Comparison of ENCODE assay signal across 8 cellular contexts in genomic region chr7:92904292-92905131, GRCh38.
A peak's percentile ranks its signal among the peaks of the same experiment; 100 is the strongest.
DNase-seq lines count a peak whose midpoint lies in the region; ATAC-seq and TF ChIP-seq lines count a peak whose summit lies in the region.

No MANE protein-coding gene starts in this region.

- BruUV-seq in HCT116 (replicated peaks; lab: Mats Ljungman, UMichigan) = no TSS peak

- H3K9me2 ChIP-seq in HCT116 (ENCODE audit: insufficient read depth) = no peaks in the 10 kb centered on the region

- no peak for TF ChIP-seq POLR2A in HCT116 (IDR thresholded peaks at IDR 0.05; ENCODE audit: borderline replicate concordance, extremely low read depth, insufficient read depth, insufficient read length)
- no peak for TF ChIP-seq POLR2A in suprapubic skin (IDR thresholded peaks at IDR 0.05)

- DNase-seq in GM10266 (ENCODE audit: extremely low spot score) (peak; percentile 62), HCT116 (ENCODE audit: low read depth, low spot score) (peak; percentile 88), MV-4-11 (lab: John Stamatoyannopoulos, UW) (peak; percentile 81), foreskin keratinocyte (peak; percentile 98 to 99), left lobe of liver (ENCODE audit: low spot score) (no peak), suprapubic skin (ENCODE audit: low spot score in 2 of 2) (no peak)
- DNase-seq in activated CD8-positive, alpha-beta memory T cell treated with anti-CD3 and anti-CD28 coated beads, Interleukin-2, amount 50 U/mL, for 1 hour (ENCODE audit: extremely low read depth) = peak; percentile 45
- peak; percentile 69 to 85 for DNase-seq in stimulated activated CD8-positive, alpha-beta memory T cell treated with anti-CD3 and anti-CD28 coated beads, Interleukin-15, amount 100 ng/mL, for 4 hours (ENCODE audit: low read depth in 2 of 2)

- no peaks in the 10 kb centered on the region for H4K20me1 ChIP-seq in HCT116 (ENCODE audit: insufficient read depth)

- H3K27me3 ChIP-seq in HCT116 (ENCODE audit: insufficient read depth, low read length) (no peaks in the 10 kb centered on the region), foreskin keratinocyte (no peaks in the 10 kb centered on the region), suprapubic skin (no peaks in the 10 kb centered on the region)

- H3K79me2 ChIP-seq in HCT116 (ENCODE audit: insufficient read depth, low read length) = no peaks in the 10 kb centered on the region

- H3K27ac ChIP-seq in HCT116 (ENCODE audit: low read depth, low read length) = no peak overlapping the region; the same call in 1 of the 2 replicates
- H3K27ac ChIP-seq in foreskin keratinocyte = peak overlapping the region; percentile 92
- no peak overlapping the region for H3K27ac ChIP-seq in suprapubic skin

- H3K4me2 ChIP-seq in HCT116 (ENCODE audit: low read length) = peak overlapping the region; percentile 51

- CTCF ChIA-PET in HCT116 (lab: Charles Lee) = no interaction called here

- H3K4me1 ChIP-seq in HCT116 (ENCODE audit: control insufficient read depth in 1 of 2, insufficient read depth in 2 of 2, low read length in 2 of 2) (peaks cover 4 to 18% of the 10 kb centered on the region in 2 experiments), foreskin keratinocyte (peaks cover 25% of the 10 kb centered on the region), suprapubic skin (no peaks in the 10 kb centered on the region)

- no peak for TF ChIP-seq EP300 in suprapubic skin (IDR thresholded peaks at IDR 0.05)

- intact Hi-C loops in HCT116 (cut with micrococcal nuclease) = no loop called here

- RAD21 ChIA-PET in HCT116 (lab: Charles Lee; ENCODE audit: low non-redundant PET in 1 of 2, low total read pairs in 2 of 2, uncharacterized antibody in 2 of 2, unreplicated experiment in 2 of 2) = no interaction called here

- TF ChIP-seq RAD21 in HCT116 (IDR thresholded peaks at IDR 0.05; ENCODE audit: low read depth) = no peak

- H3K4me3 ChIP-seq in HCT116 (replicated peaks in 1 of 2; ENCODE audit: low read depth in 1 of 2, low read length in 2 of 2) = no peak overlapping the region
- no peak overlapping the region for H3K4me3 ChIP-seq in suprapubic skin

- no peak overlapping the region for H3K9ac ChIP-seq in HCT116 (ENCODE audit: low read length)

- WGBS in suprapubic skin = 42% methylated on average over 7 of the region's 7 CpGs

- H2AFZ ChIP-seq in HCT116 (ENCODE audit: low read depth, low read length, poor library complexity, severe bottlenecking) = peak overlapping the region; percentile 41

- H3K9me3 ChIP-seq in HCT116 (ENCODE audit: control insufficient read depth in 1 of 2, insufficient read depth in 1 of 2, low read depth in 1 of 2, low read length in 2 of 2) (no peaks in the 10 kb centered on the region), suprapubic skin (no peaks in the 10 kb centered on the region)

- TF ChIP-seq CTCF in GM10266 (IDR thresholded peaks at IDR 0.05; ENCODE audit: control insufficient read depth, insufficient read depth, low read depth, missing control alignments) (no peak), HCT116 (IDR thresholded peaks at IDR 0.05 in 2 of 3, conservative IDR thresholded peaks at IDR 0.05 in 1 of 3; ENCODE audit: borderline replicate concordance in 1 of 3, insufficient read depth in 1 of 3, low read depth in 2 of 3, low read length in 2 of 3) (no peak), foreskin keratinocyte (conservative IDR thresholded peaks at IDR 0.05) (no peak), suprapubic skin (IDR thresholded peaks at IDR 0.05) (no peak)

- ATAC-seq in HCT116 = peak; percentile 92
- ATAC-seq in foreskin keratinocyte = peak; percentile 100
- no peak for ATAC-seq in left lobe of liver

- POLR2A ChIA-PET in HCT116 (lab: Charles Lee) = no interaction called here

- no peaks in the 10 kb centered on the region for H3K36me3 ChIP-seq in HCT116 (ENCODE audit: control insufficient read depth in 1 of 2, insufficient read depth in 2 of 2, low read length in 2 of 2)
- H3K36me3 ChIP-seq in suprapubic skin = no peaks in the 10 kb centered on the region

TF ChIP-seq in HCT116, 20 proteins besides CTCF, POLR2A, EP300 and RAD21:
- TF ChIP-seq FOSL1 (IDR thresholded peaks at IDR 0.05; ENCODE audit: low read depth) (peak; percentile 85), EZH2phosphoT487 (IDR thresholded peaks at IDR 0.05; ENCODE audit: borderline replicate concordance) (no peak), SIN3A (IDR thresholded peaks at IDR 0.05; ENCODE audit: low read depth) (peak; percentile 54), MAX (IDR thresholded peaks at IDR 0.05) (peak; percentile 97), JUND (IDR thresholded peaks at IDR 0.05) (peak; percentile 80), ELF1 (IDR thresholded peaks at IDR 0.05; ENCODE audit: borderline replicate concordance, low read depth) (no peak), SP1 (IDR thresholded peaks at IDR 0.05; ENCODE audit: low read depth) (peak; percentile 80), CBX3 (IDR thresholded peaks at IDR 0.05; ENCODE audit: low read depth) (peak; percentile 83)

Comparison
In these comparisons a context has a peak if more than half of its experiments do, and no peak if none do; other contexts are left out.
1. DNase-seq: peak in GM10266 (single experiment), HCT116 (single experiment), MV-4-11 (single experiment), activated CD8-positive, alpha-beta memory T cell treated with anti-CD3 and anti-CD28 coated beads, Interleukin-2, amount 50 U/mL, for 1 hour (single experiment), foreskin keratinocyte (2 of 2) and stimulated activated CD8-positive, alpha-beta memory T cell treated with anti-CD3 and anti-CD28 coated beads, Interleukin-15, amount 100 ng/mL, for 4 hours (2 of 2); none in left lobe of liver (single experiment) and suprapubic skin (0 of 2).